4 cellular contexts compared by ENCODE assay signal in the genomic region with DNA sequence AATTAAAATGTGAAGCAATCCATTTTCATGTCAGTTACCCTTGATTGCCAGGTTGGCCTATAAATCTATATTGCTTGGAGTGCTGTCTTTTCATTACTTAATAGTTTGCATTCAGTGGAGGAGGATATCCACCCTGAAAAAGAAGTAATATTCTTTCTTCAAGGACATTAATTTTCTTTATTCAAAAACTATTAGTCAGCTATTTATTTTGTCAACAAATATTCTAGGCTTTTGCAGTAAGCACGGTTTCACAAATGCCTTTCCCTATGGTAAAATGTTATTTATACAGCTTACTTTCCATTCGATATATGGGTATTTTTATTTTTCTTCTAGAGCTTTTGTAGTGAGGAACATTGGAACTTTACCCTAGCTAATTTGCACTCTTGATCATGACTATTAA.
TF ChIP-seq lines count a peak whose summit lies in the region.

No MANE protein-coding gene starts in this region.

TF ChIP-seq in HepG2, 621 proteins besides CTCF, POLR2A, EP300 and RAD21:
- TF ChIP-seq ZNF878 (CRISPR knock-in tag; IDR thresholded peaks at IDR 0.05): no peak
- TF ChIP-seq JUND (CRISPR knock-in tag; IDR thresholded peaks at IDR 0.05): no peak
- TF ChIP-seq, protein P1, sequence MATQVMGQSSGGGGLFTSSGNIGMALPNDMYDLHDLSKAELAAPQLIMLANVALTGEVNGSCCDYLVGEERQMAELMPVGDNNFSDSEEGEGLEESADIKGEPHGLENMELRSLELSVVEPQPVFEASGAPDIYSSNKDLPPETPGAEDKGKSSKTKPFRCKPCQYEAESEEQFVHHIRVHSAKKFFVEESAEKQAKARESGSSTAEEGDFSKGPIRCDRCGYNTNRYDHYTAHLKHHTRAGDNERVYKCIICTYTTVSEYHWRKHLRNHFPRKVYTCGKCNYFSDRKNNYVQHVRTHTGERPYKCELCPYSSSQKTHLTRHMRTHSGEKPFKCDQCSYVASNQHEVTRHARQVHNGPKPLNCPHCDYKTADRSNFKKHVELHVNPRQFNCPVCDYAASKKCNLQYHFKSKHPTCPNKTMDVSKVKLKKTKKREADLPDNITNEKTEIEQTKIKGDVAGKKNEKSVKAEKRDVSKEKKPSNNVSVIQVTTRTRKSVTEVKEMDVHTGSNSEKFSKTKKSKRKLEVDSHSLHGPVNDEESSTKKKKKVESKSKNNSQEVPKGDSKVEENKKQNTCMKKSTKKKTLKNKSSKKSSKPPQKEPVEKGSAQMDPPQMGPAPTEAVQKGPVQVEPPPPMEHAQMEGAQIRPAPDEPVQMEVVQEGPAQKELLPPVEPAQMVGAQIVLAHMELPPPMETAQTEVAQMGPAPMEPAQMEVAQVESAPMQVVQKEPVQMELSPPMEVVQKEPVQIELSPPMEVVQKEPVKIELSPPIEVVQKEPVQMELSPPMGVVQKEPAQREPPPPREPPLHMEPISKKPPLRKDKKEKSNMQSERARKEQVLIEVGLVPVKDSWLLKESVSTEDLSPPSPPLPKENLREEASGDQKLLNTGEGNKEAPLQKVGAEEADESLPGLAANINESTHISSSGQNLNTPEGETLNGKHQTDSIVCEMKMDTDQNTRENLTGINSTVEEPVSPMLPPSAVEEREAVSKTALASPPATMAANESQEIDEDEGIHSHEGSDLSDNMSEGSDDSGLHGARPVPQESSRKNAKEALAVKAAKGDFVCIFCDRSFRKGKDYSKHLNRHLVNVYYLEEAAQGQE (IDR thresholded peaks at IDR 0.05; ENCODE audit: borderline replicate concordance in 1 of 2, low read depth in 1 of 2, low read length in 2 of 2): no peak
- no peak for TF ChIP-seq ZNF20 (CRISPR knock-in tag; IDR thresholded peaks at IDR 0.05)
- TF ChIP-seq ZNF431 (CRISPR knock-in tag; IDR thresholded peaks at IDR 0.05; ENCODE audit: borderline replicate concordance, low read depth): no peak
- TF ChIP-seq RORA (CRISPR knock-in tag; IDR thresholded peaks at IDR 0.05): no peak
- TF ChIP-seq ZNF234 (CRISPR knock-in tag; conservative IDR thresholded peaks at IDR 0.05): no peak
- TF ChIP-seq MAFF (IDR thresholded peaks at IDR 0.05; ENCODE audit: low read depth, low read length): peak; percentile 27; the same call in 1 of the 2 replicates
- TF ChIP-seq ZNF891 (CRISPR knock-in tag; IDR thresholded peaks at IDR 0.05): no peak
- TF ChIP-seq ZNF781 (CRISPR knock-in tag; IDR thresholded peaks at IDR 0.05; ENCODE audit: borderline replicate concordance, not compliant biosample characterization): no peak
- no peak for TF ChIP-seq ZNF296 (CRISPR knock-in tag; conservative IDR thresholded peaks at IDR 0.05)
- peak; percentile 8 to 64; a peak in 2 of 4 replicates for TF ChIP-seq MAFK (conservative IDR thresholded peaks at IDR 0.05 in 1 of 2, IDR thresholded peaks at IDR 0.05 in 1 of 2; ENCODE audit: low read length in 2 of 2)
- no peak for TF ChIP-seq PRMT3 (CRISPR knock-in tag; IDR thresholded peaks at IDR 0.05; ENCODE audit: borderline replicate concordance, low read depth)

TF ChIP-seq in A549, 52 proteins besides CTCF, POLR2A, EP300 and RAD21:
- no peak for TF ChIP-seq ESRRA (IDR thresholded peaks at IDR 0.05; ENCODE audit: borderline replicate concordance, low read length)
- no peak for TF ChIP-seq ZFP36 (IDR thresholded peaks at IDR 0.05; ENCODE audit: borderline replicate concordance, partially characterized antibody)
- TF ChIP-seq MAFK (IDR thresholded peaks at IDR 0.05; ENCODE audit: partially characterized antibody): peak; percentile 22

TF ChIP-seq in IMR-90, 13 proteins besides CTCF, POLR2A, EP300 and RAD21:
- TF ChIP-seq, protein P2, sequence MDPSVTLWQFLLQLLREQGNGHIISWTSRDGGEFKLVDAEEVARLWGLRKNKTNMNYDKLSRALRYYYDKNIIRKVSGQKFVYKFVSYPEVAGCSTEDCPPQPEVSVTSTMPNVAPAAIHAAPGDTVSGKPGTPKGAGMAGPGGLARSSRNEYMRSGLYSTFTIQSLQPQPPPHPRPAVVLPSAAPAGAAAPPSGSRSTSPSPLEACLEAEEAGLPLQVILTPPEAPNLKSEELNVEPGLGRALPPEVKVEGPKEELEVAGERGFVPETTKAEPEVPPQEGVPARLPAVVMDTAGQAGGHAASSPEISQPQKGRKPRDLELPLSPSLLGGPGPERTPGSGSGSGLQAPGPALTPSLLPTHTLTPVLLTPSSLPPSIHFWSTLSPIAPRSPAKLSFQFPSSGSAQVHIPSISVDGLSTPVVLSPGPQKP (IDR thresholded peaks at IDR 0.05; ENCODE audit: borderline replicate concordance, low read depth, low read length): no peak
- TF ChIP-seq FOS (IDR thresholded peaks at IDR 0.05; ENCODE audit: low read depth, low read length): no peak
- TF ChIP-seq NFE2L2 (IDR thresholded peaks at IDR 0.05; ENCODE audit: low read depth, low read length): no peak
- no peak for TF ChIP-seq CHD1 (IDR thresholded peaks at IDR 0.05; ENCODE audit: low read depth, low read length)
- no peak for TF ChIP-seq CEBPB (IDR thresholded peaks at IDR 0.05; ENCODE audit: low read depth, low read length)
- TF ChIP-seq SMC3 (IDR thresholded peaks at IDR 0.05; ENCODE audit: low read depth, low read length): no peak
- TF ChIP-seq MAFK (IDR thresholded peaks at IDR 0.05; ENCODE audit: low read depth, low read length): peak; percentile 27; the same call in 1 of the 2 replicates
- TF ChIP-seq BHLHE40 (IDR thresholded peaks at IDR 0.05; ENCODE audit: low read depth, low read length): no peak

TF ChIP-seq in K562, 482 proteins besides CTCF, POLR2A, EP300 and RAD21:
- TF ChIP-seq C11orf30 (IDR thresholded peaks at IDR 0.05; ENCODE audit: low read depth): 0 out of 2 replicates have a peak, but pooled peaks have one; percentile 7
- TF ChIP-seq ZNF316 (IDR thresholded peaks at IDR 0.05): peak; percentile 53; the same call in 1 of the 2 replicates
- TF ChIP-seq FOS (IDR thresholded peaks at IDR 0.05; ENCODE audit: extremely low read depth, insufficient read length): no peak
